1 cellular context compared by ENCODE assay signal in genomic region chr3:147744967-147745366, GRCh38.
TF ChIP-seq lines count a peak whose summit lies in the region.

No MANE protein-coding gene starts in this region.

TF ChIP-seq in GM23338, 12 proteins besides CTCF, POLR2A, EP300 and RAD21 (continued from another document):
- TF ChIP-seq REST (IDR thresholded peaks at IDR 0.05; ENCODE audit: unreplicated experiment) (no peak), ETS1 (IDR thresholded peaks at IDR 0.05) (no peak), EZH2 (IDR thresholded peaks at IDR 0.05; ENCODE audit: low read depth, unreplicated experiment) (no peak), JUNB (IDR thresholded peaks at IDR 0.05; ENCODE audit: unreplicated experiment) (no peak), ZNF114 (CRISPR knock-in tag; IDR thresholded peaks at IDR 0.05) (no peak)
